1 cellular context compared by ENCODE assay signal in the genomic region with DNA sequence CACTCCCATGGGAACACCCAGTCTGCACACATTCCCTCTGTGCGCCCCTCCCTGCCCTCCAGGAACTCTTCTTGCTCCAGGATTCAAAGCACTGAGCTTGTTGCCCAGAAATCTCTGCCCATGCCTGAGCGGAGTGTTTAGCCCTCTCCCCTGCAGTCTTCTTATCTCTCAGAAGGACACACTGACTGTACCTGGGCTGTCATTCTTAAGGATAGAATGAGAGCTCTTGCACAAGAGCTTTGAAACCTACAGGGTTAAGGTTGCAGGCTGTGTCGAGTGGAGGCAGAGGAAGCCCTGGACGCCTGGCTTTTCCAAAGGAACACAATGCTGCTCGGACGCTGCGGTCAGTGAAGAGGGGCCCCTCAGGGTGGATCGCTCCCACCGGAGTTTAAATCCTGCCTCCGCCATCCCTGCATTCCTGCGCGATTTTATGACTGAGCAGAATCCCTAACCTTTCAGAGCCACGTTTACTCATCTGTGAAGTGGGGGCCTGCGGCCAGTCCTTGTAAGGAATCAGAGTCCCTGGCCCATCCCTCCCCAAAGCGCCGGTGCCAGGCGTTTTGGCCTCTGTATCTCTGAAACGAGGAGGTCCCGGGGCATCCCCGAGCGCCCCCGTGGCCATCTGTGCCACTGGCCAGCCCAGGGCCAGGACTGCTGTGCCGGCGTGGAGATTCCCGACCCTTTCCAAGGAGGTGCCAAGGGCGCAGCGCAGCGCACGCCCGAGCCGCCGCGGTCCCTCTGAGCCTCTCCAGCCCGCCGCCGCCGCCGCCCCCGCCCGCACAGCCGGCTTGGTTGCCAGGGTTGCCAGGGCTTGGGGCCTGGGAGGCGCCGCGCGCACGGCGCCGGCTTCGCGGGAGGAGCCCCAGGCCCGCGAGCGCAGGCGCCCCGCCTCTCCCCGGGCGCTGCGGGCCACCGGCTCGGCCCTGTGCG.
TF ChIP-seq lines count a peak whose summit lies in the region.

No MANE protein-coding gene starts in this region.

TF ChIP-seq in A549, 52 proteins besides CTCF, POLR2A, EP300 and RAD21 (continued from another document):
- TF ChIP-seq ATOH8 (CRISPR knock-in tag; IDR thresholded peaks at IDR 0.05; ENCODE audit: low read depth): no peak
- TF ChIP-seq CBX8 (IDR thresholded peaks at IDR 0.05): no peak
- TF ChIP-seq ZFP36 (IDR thresholded peaks at IDR 0.05; ENCODE audit: borderline replicate concordance, partially characterized antibody): no peak
- no peak for TF ChIP-seq MYC (IDR thresholded peaks at IDR 0.05; ENCODE audit: borderline replicate concordance, low read length)
- TF ChIP-seq EHF (CRISPR knock-in tag; IDR thresholded peaks at IDR 0.05): no peak
- no peak for TF ChIP-seq HMGXB4 (CRISPR knock-in tag; IDR thresholded peaks at IDR 0.05; ENCODE audit: borderline replicate concordance)
- TF ChIP-seq CBX2 (IDR thresholded peaks at IDR 0.05; ENCODE audit: borderline replicate concordance, low read depth): no peak
- no peak for TF ChIP-seq FOSB (CRISPR knock-in tag; IDR thresholded peaks at IDR 0.05)
- no peak for TF ChIP-seq KDM1A (IDR thresholded peaks at IDR 0.05; ENCODE audit: low read depth)
- TF ChIP-seq PHF8 (IDR thresholded peaks at IDR 0.05; ENCODE audit: borderline replicate concordance, low read depth): no peak
- no peak for TF ChIP-seq HOXB13 (CRISPR knock-in tag; IDR thresholded peaks at IDR 0.05; ENCODE audit: low read depth)
- no peak for TF ChIP-seq POLR2AphosphoS2 (conservative IDR thresholded peaks at IDR 0.05; ENCODE audit: low read length)
